ENCODE assay signal across 21 cellular contexts in genomic region chr9:94720846-94721549, GRCh38. TPM values are rescaled to one million over a fixed set of nuclear protein-coding genes. Genes with fewer than 3 reads are reported as not detected.
DNase-seq lines count a peak whose midpoint lies in the region; ATAC-seq and TF ChIP-seq lines count a peak whose summit lies in the region.
"Had no signal": no experiment of that assay in that cellular context is flagged by ENCODE, and none has a peak within 500 bp of the region (broad histone marks: within the 10 kb centered on the region; RNA-seq: fewer than 3 reads in every experiment).

No MANE protein-coding gene starts in this region.

- DNase-seq in HCT116 (ENCODE audit: low read depth, low spot score) (no peak), RWPE2 (ENCODE audit: low spot score) (no peak), esophagus squamous epithelium (lab: John Stamatoyannopoulos, UW) (no peak), sciatic nerve (ENCODE audit: low spot score) (no peak), NCI-H128 (lab: John Stamatoyannopoulos, UW; ENCODE audit: unreplicated experiment) (no peak), body of pancreas (no peak)
- DNase-seq: activated CD8-positive, alpha-beta memory T cell treated with anti-CD3 and anti-CD28 coated beads for 24 hours; activated T-cell treated with anti-CD3 and anti-CD28 coated beads, Interleukin-2, amount 50 U/mL, for 72 hours; CD4-positive, CD25-positive, alpha-beta regulatory T cell; DMS153; effector memory CD4-positive, alpha-beta T cell; GF-D8; NCI-H1417; NCI-H2107; NCI-H510A; NK-92 treated with Interleukin-12 subunit alpha and Interleukin-12 subunit beta, amount 100 ng/mL, for 24 hours had no signal

- peak overlapping the region; percentile 78 for H2AFZ ChIP-seq in HCT116 (ENCODE audit: low read depth, low read length, poor library complexity, severe bottlenecking)

- POLR2A ChIA-PET in HCT116 (lab: Charles Lee): no interaction called here

- RAD21 ChIA-PET in HCT116 (lab: Charles Lee; ENCODE audit: low non-redundant PET in 1 of 2, low total read pairs in 2 of 2, uncharacterized antibody in 2 of 2, unreplicated experiment in 2 of 2): no interaction called here

- no TSS peak for BruUV-seq in HCT116 (replicated peaks; lab: Mats Ljungman, UMichigan)

- TF ChIP-seq POLR2A in HCT116 (IDR thresholded peaks at IDR 0.05; ENCODE audit: borderline replicate concordance, extremely low read depth, insufficient read depth, insufficient read length) (no peak), esophagus squamous epithelium (IDR thresholded peaks at IDR 0.05) (no peak), body of pancreas (IDR thresholded peaks at IDR 0.05) (no peak)

- no peak overlapping the region for H3K4me2 ChIP-seq in HCT116 (ENCODE audit: low read length)

- no peak overlapping the region for H3K4me3 ChIP-seq in HCT116 (replicated peaks in 1 of 2; ENCODE audit: low read depth in 1 of 2, low read length in 2 of 2)
- H3K4me3 ChIP-seq in RWPE2 (ENCODE audit: severe bottlenecking): no peak overlapping the region
- H3K4me3 ChIP-seq in esophagus squamous epithelium: no peak overlapping the region
- H3K4me3 ChIP-seq in body of pancreas: no peak overlapping the region
- H3K4me3 ChIP-seq: tibial nerve had no signal

- CTCF ChIA-PET in HCT116 (lab: Charles Lee): no interaction called here

- H3K27ac ChIP-seq in HCT116 (ENCODE audit: low read depth, low read length) (no peak overlapping the region), RWPE2 (ENCODE audit: poor library complexity, severe bottlenecking) (peak overlapping the region; percentile 48), esophagus squamous epithelium (peak overlapping the region; percentile 14 to 68 (median 62)), body of pancreas (no peak overlapping the region)

- no peak overlapping the region for H3K9ac ChIP-seq in HCT116 (ENCODE audit: low read length)

- no peak for TF ChIP-seq CTCF in HCT116 (IDR thresholded peaks at IDR 0.05 in 2 of 3, conservative IDR thresholded peaks at IDR 0.05 in 1 of 3; ENCODE audit: borderline replicate concordance in 1 of 3, insufficient read depth in 1 of 3, low read depth in 2 of 3, low read length in 2 of 3)
- TF ChIP-seq CTCF in RWPE2 (IDR thresholded peaks at IDR 0.05; ENCODE audit: poor library complexity, severe bottlenecking): no peak
- TF ChIP-seq CTCF in esophagus squamous epithelium (IDR thresholded peaks at IDR 0.05): no peak
- TF ChIP-seq CTCF in body of pancreas (IDR thresholded peaks at IDR 0.05): no peak

- no peaks in the 10 kb centered on the region for H3K9me2 ChIP-seq in HCT116 (ENCODE audit: insufficient read depth)

- no peak for TF ChIP-seq RAD21 in HCT116 (IDR thresholded peaks at IDR 0.05; ENCODE audit: low read depth)

- H3K4me1 ChIP-seq in HCT116 (ENCODE audit: control insufficient read depth in 1 of 2, insufficient read depth in 2 of 2, low read length in 2 of 2): peaks cover 0 to 13% of the 10 kb centered on the region in 2 experiments; a peak in 2 of 4 replicates
- peaks cover 19% of the 10 kb centered on the region for H3K4me1 ChIP-seq in RWPE2 (ENCODE audit: insufficient read depth, poor library complexity, severe bottlenecking)
- H3K4me1 ChIP-seq in esophagus squamous epithelium: peaks cover 0 to 21% (median 2%) of the 10 kb centered on the region in 3 donors
- H3K4me1 ChIP-seq in body of pancreas: peaks cover 2% of the 10 kb centered on the region

- no peaks in the 10 kb centered on the region for H4K20me1 ChIP-seq in HCT116 (ENCODE audit: insufficient read depth)

- ATAC-seq in HCT116: no peak
- peak; percentile 81 for ATAC-seq in RWPE2 (ENCODE audit: low read depth)
- peak; percentile 21 for ATAC-seq in sciatic nerve
- no peak for ATAC-seq in GM21423 (IDR thresholded peaks at IDR 0.05; ENCODE audit: unreplicated experiment)
- no peak for ATAC-seq in body of pancreas
- no peak for ATAC-seq in GM21447 (IDR thresholded peaks at IDR 0.05; ENCODE audit: unreplicated experiment)
- ATAC-seq: activated naive CD4-positive, alpha-beta T cell treated with anti-CD3 and anti-CD28 coated beads, Interleukin-2, amount 50 U/mL, for 72 hours; activated T-cell treated with anti-CD3 and anti-CD28 coated beads, Interleukin-2, amount 50 U/mL, for 72 hours; stimulated activated memory B cell treated with anti-CD40 and anti-IgM and Interleukin-4, amounts not matched to agents 10 μg/mL and 1 μg/mL and 100 μg/mL, for 72 hours had no signal

- intact Hi-C loops in HCT116 (cut with micrococcal nuclease) (no loop called here), esophagus squamous epithelium (cut with DNase I) (no loop called here), sciatic nerve (cut with DNase I) (no loop called here), body of pancreas (cut with DNase I) (no loop called here)

- H3K79me2 ChIP-seq in HCT116 (ENCODE audit: insufficient read depth, low read length): no peaks in the 10 kb centered on the region

- H3K9me3 ChIP-seq in HCT116 (ENCODE audit: control insufficient read depth in 1 of 2, insufficient read depth in 1 of 2, low read depth in 1 of 2, low read length in 2 of 2) (no peaks in the 10 kb centered on the region; a peak in 1 of 4 replicates), RWPE2 (ENCODE audit: severe bottlenecking) (no peaks in the 10 kb centered on the region), esophagus squamous epithelium (no peaks in the 10 kb centered on the region), body of pancreas (no peaks in the 10 kb centered on the region)
- H3K9me3 ChIP-seq: tibial nerve had no signal

- WGBS in esophagus squamous epithelium, 2 donors: 75 to 85% methylated on average over 1 to 5 of the region's 5 CpGs
- WGBS in body of pancreas, 2 donors: 90 to 94% methylated on average over 5 of the region's 5 CpGs

- H3K27me3 ChIP-seq in HCT116 (ENCODE audit: insufficient read depth, low read length) (no peaks in the 10 kb centered on the region), RWPE2 (ENCODE audit: insufficient read depth, poor library complexity, severe bottlenecking) (no peaks in the 10 kb centered on the region), esophagus squamous epithelium (no peaks in the 10 kb centered on the region), body of pancreas (no peaks in the 10 kb centered on the region)
- H3K27me3 ChIP-seq: tibial nerve had no signal

- no peaks in the 10 kb centered on the region for H3K36me3 ChIP-seq in HCT116 (ENCODE audit: control insufficient read depth in 1 of 2, insufficient read depth in 2 of 2, low read length in 2 of 2)
- no peaks in the 10 kb centered on the region for H3K36me3 ChIP-seq in RWPE2 (ENCODE audit: low read depth)
- no peaks in the 10 kb centered on the region for H3K36me3 ChIP-seq in esophagus squamous epithelium
- no peaks in the 10 kb centered on the region for H3K36me3 ChIP-seq in body of pancreas (replicated peaks in 1 of 2; ENCODE audit: insufficient read depth in 1 of 2, low read depth in 2 of 2)
- H3K36me3 ChIP-seq: tibial nerve had no signal

TF ChIP-seq in HCT116, 20 proteins besides CTCF, POLR2A, EP300 and RAD21:
- TF ChIP-seq EZH2phosphoT487 (IDR thresholded peaks at IDR 0.05; ENCODE audit: borderline replicate concordance): no peak

RNA-seq across cellular contexts. Expression of gene AOPEP, which starts 5.5 kb away (rescaled TPM):
- 15.1 TPM for total RNA-seq in HCT116 (2021; ENCODE audit: unreplicated experiment)
- polyA plus RNA-seq in HCT116 (2012): 4.3 and 4.4 TPM in 2 replicates
- 100 to 1,000 TPM; 101 to 300 (median 115) TPM for total RNA-seq in esophagus squamous epithelium
- 158 TPM for total RNA-seq in sciatic nerve
- 100 to 1,000 TPM in 1 of 2 donors, 10 to 100 TPM in 1; 81.5 to 224 TPM for total RNA-seq in body of pancreas

Comparison
In these comparisons a context has a peak if more than half of its experiments do, and no peak if none do; other contexts are left out.
1. ATAC-seq: peak in RWPE2 (single experiment) and sciatic nerve (single experiment); none in HCT116 (single experiment), GM21423 (single experiment), body of pancreas (single experiment) and GM21447 (single experiment).
2. H3K27ac ChIP-seq: peak in RWPE2 (single experiment) and esophagus squamous epithelium (4 of 4); none in HCT116 (single experiment) and body of pancreas (0 of 4).